In genomic region chr6:2990179-2990931, GRCh38 we compare ENCODE assay signal across 8 cellular contexts. TPM values are rescaled to one million over a fixed set of nuclear protein-coding genes. Genes with fewer than 3 reads are reported as not detected.
DNase-seq lines count a peak whose midpoint lies in the region; ATAC-seq, FAIRE-seq and TF ChIP-seq lines count a peak whose summit lies in the region.

No MANE protein-coding gene starts in this region.

- POLR2A ChIA-PET in HepG2 (lab: Yijun Ruan, JAX) = interaction anchor here (0.8 to 5.0 kb wide), 26 partner anchors 9 to 1031 kb away, joined by 3 to 118 read pairs (median 6); partner anchors contain the start of genes NQO2, RIPK1, SERPINB1 and SERPINB6

- peak overlapping the region; percentile 81 for H3K27ac ChIP-seq in OCI-LY1 (ENCODE audit: low read depth, low read length, poor library complexity, severe bottlenecking)
- peak overlapping the region; percentile 96 for H3K27ac ChIP-seq in HepG2 (ENCODE audit: extremely low read length, insufficient read depth, low read length)
- peak overlapping the region; percentile 98 for H3K27ac ChIP-seq in subcutaneous abdominal adipose tissue (ENCODE audit: low read depth, low read length)

- DNase-seq in activated CD4-positive, alpha-beta T cell treated with anti-CD3 and anti-CD28 coated beads, Interleukin-2, amount 10 ng/mL, durations not matched to agents 24 days and 14 days = peak; percentile 76
- DNase-seq in activated CD4-positive, alpha-beta T cell treated with anti-CD3 and anti-CD28 coated beads, Interleukin-2, amount 50 U/mL, for 4 hours = no peak
- DNase-seq in brain pericyte (ENCODE audit: low read depth, low spot score) (peak; percentile 13), HepG2 (ENCODE audit: low spot score) (no peak)
- no peak for DNase-seq in stimulated activated CD4-positive, alpha-beta T cell treated with anti-CD3 and anti-CD28 coated beads, Interleukin-4, amount 100 ng/mL, for 1 hour

- TF ChIP-seq POLR2A in HepG2 (IDR thresholded peaks at IDR 0.05; ENCODE audit: insufficient read depth in 1 of 2, low read depth in 2 of 2, low read length in 2 of 2) = no peak; a peak in 1 of 4 replicates

- TF ChIP-seq EP300 in HepG2 (IDR thresholded peaks at IDR 0.05; ENCODE audit: low read depth in 2 of 2, low read length in 2 of 2) = no peak
- 0 out of 2 replicates have a peak, but pooled peaks have one; percentile 20 for TF ChIP-seq EP300 in HepG2 (CRISPR knock-in tag; IDR thresholded peaks at IDR 0.05; ENCODE audit: borderline replicate concordance)

- WGBS in HepG2 (ENCODE audit: low lambda C conversion rate) = under 1% methylated on average over 19 of the region's 19 CpGs

- TF ChIP-seq CTCF in OCI-LY1 (IDR thresholded peaks at IDR 0.05; ENCODE audit: low read length) (no peak), HepG2 (CRISPR knock-in tag; IDR thresholded peaks at IDR 0.05) (no peak)

- H3F3A ChIP-seq in OCI-LY1 (ENCODE audit: insufficient read depth, low read length) = no peaks in the 10 kb centered on the region

- H3K4me2 ChIP-seq in OCI-LY1 (ENCODE audit: low read length) = peak overlapping the region; percentile 75
- H3K4me2 ChIP-seq in HepG2 (ENCODE audit: low read depth, low read length) = peak overlapping the region; percentile 84

- peaks cover 18% of the 10 kb centered on the region for H3K4me1 ChIP-seq in OCI-LY1 (ENCODE audit: insufficient read depth, low read length, severe bottlenecking)
- H3K4me1 ChIP-seq in HepG2 (ENCODE audit: insufficient read depth, low read length) = peaks cover 65% of the 10 kb centered on the region
- H3K4me1 ChIP-seq in subcutaneous abdominal adipose tissue (ENCODE audit: control insufficient read depth in 5 of 5, insufficient read depth in 5 of 5, low read length in 5 of 5) = peaks cover 11 to 39% (median 29%) of the 10 kb centered on the region in 5 donors

- no peaks in the 10 kb centered on the region for H3K9me3 Mint-ChIP-seq in activated CD4-positive, alpha-beta T cell treated with anti-CD3 and anti-CD28 coated beads, Interleukin-2, amount 10 ng/mL, durations not matched to agents 24 days and 14 days

- peak overlapping the region; percentile 98 for H3K27ac Mint-ChIP-seq in activated CD4-positive, alpha-beta T cell treated with anti-CD3 and anti-CD28 coated beads, Interleukin-2, amount 10 ng/mL, durations not matched to agents 24 days and 14 days

- in situ Hi-C loops in HepG2 (cut with HindIII; ENCODE audit: extremely low pct_ligation_motif_present, low pct_unique_long_range_greater_than_20kb) = loop anchor here (10.0 kb wide), 1 partner anchor 264 kb away; the partner anchor contains the start of gene PSMG4

- H3K79me2 ChIP-seq in OCI-LY1 (ENCODE audit: insufficient read depth, low read length) (no peaks in the 10 kb centered on the region), HepG2 (ENCODE audit: insufficient read depth, low read length) (no peaks in the 10 kb centered on the region)

- CTCF ChIA-PET in HepG2 (lab: Yijun Ruan, JAX; ENCODE audit: low intra/inter-chr PET ratio, low total read pairs) = interaction anchor here (4.4 kb wide), 1 partner anchor 38 kb away, joined by 60 read pairs; no protein-coding TSS in a partner anchor

- peaks cover 25% of the 10 kb centered on the region for H3K4me1 Mint-ChIP-seq in activated CD4-positive, alpha-beta T cell treated with anti-CD3 and anti-CD28 coated beads, Interleukin-2, amount 10 ng/mL, durations not matched to agents 24 days and 14 days

- no peaks in the 10 kb centered on the region for H3K9me3 ChIP-seq in OCI-LY1 (ENCODE audit: low read length)
- H3K9me3 ChIP-seq in HepG2 (ENCODE audit: low read length) = no peaks in the 10 kb centered on the region
- no peaks in the 10 kb centered on the region for H3K9me3 ChIP-seq in subcutaneous abdominal adipose tissue (ENCODE audit: control insufficient read depth in 5 of 5, low read length in 5 of 5)

- H3K9me2 ChIP-seq in OCI-LY1 (ENCODE audit: low read depth, low read length) = no peaks in the 10 kb centered on the region

- H4K20me1 ChIP-seq in OCI-LY1 (ENCODE audit: insufficient read depth, low read length) (no peaks in the 10 kb centered on the region), HepG2 (ENCODE audit: insufficient read depth, low read length) (no peaks in the 10 kb centered on the region)

- no peaks in the 10 kb centered on the region for H3K36me3 Mint-ChIP-seq in activated CD4-positive, alpha-beta T cell treated with anti-CD3 and anti-CD28 coated beads, Interleukin-2, amount 10 ng/mL, durations not matched to agents 24 days and 14 days (ENCODE audit: low read depth)

- TF ChIP-seq RAD21 in HepG2 (CRISPR knock-in tag; IDR thresholded peaks at IDR 0.05) = no peak

- no peak for ATAC-seq in HepG2
- ATAC-seq in GM18907 (IDR thresholded peaks at IDR 0.05; ENCODE audit: unreplicated experiment) = no peak

- no peak for FAIRE-seq in HepG2 (lab: Jason Lieb, UNC)

- TSS peak; percentile 92 for BruUV-seq in HepG2 (replicated peaks; lab: Mats Ljungman, UMichigan)

- H3K36me3 ChIP-seq in OCI-LY1 (ENCODE audit: insufficient read depth, low read length) (no peaks in the 10 kb centered on the region; the same call in 1 of the 2 replicates), HepG2 (replicated peaks in 1 of 2; ENCODE audit: control insufficient read depth in 1 of 2, insufficient read depth in 2 of 2, low read length in 2 of 2) (no peaks in the 10 kb centered on the region), subcutaneous abdominal adipose tissue (ENCODE audit: control insufficient read depth in 5 of 5, insufficient read depth in 5 of 5, low read length in 5 of 5) (peaks cover 0 to 3% (median 0%) of the 10 kb centered on the region in 5 donors)

- H2AFZ ChIP-seq in OCI-LY1 (ENCODE audit: low read length) (peak overlapping the region; percentile 19; the same call in 1 of the 2 replicates), HepG2 (ENCODE audit: low read length) (peak overlapping the region; percentile 95)

- H3K27me3 Mint-ChIP-seq in activated CD4-positive, alpha-beta T cell treated with anti-CD3 and anti-CD28 coated beads, Interleukin-2, amount 10 ng/mL, durations not matched to agents 24 days and 14 days = peaks cover 2% of the 10 kb centered on the region

- H3K27me3 ChIP-seq in OCI-LY1 (ENCODE audit: insufficient read depth, low read length) = no peaks in the 10 kb centered on the region
- H3K27me3 ChIP-seq in HepG2 (ENCODE audit: control insufficient read depth in 1 of 2, insufficient read depth in 2 of 2, low read length in 2 of 2) = no peaks in the 10 kb centered on the region; a peak in 1 of 5 replicates
- no peaks in the 10 kb centered on the region for H3K27me3 ChIP-seq in subcutaneous abdominal adipose tissue (ENCODE audit: control insufficient read depth in 5 of 5, insufficient read depth in 4 of 5, low read length in 5 of 5)

- peak overlapping the region; percentile 89 for H3K4me3 Mint-ChIP-seq in activated CD4-positive, alpha-beta T cell treated with anti-CD3 and anti-CD28 coated beads, Interleukin-2, amount 10 ng/mL, durations not matched to agents 24 days and 14 days

- peak overlapping the region; percentile 72 for H3K4me3 ChIP-seq in OCI-LY1 (ENCODE audit: low read depth, low read length, poor library complexity, severe bottlenecking)
- peak overlapping the region; percentile 72 to 81 (median 78) for H3K4me3 ChIP-seq in HepG2 (replicated peaks in 1 of 3; ENCODE audit: insufficient read depth in 1 of 3, low read depth in 2 of 3, low read length in 3 of 3)
- H3K4me3 ChIP-seq in subcutaneous abdominal adipose tissue (ENCODE audit: low read depth in 1 of 5, low read length in 5 of 5) = peak overlapping the region; percentile 81 to 96 (median 88)

- peak overlapping the region; percentile 64 for H3K9ac ChIP-seq in OCI-LY1 (ENCODE audit: low read length)
- H3K9ac ChIP-seq in HepG2 (ENCODE audit: insufficient read depth, low read depth, low read length) = peak overlapping the region; percentile 94
- peak overlapping the region; percentile 75 to 96 (median 89) for H3K9ac ChIP-seq in subcutaneous abdominal adipose tissue (ENCODE audit: low read length in 5 of 5)

- intact Hi-C loops in activated CD4-positive, alpha-beta T cell treated with anti-CD3 and anti-CD28 coated beads, Interleukin-2, amount 10 ng/mL, durations not matched to agents 24 days and 14 days (cut with micrococcal nuclease) = no loop called here
- intact Hi-C loops in HepG2 (cut with micrococcal nuclease; ENCODE audit: unreplicated experiment) = no loop called here

RNA-seq across cellular contexts. Expression of gene NQO2, which starts 9.3 kb away (rescaled TPM):
- 29.1 and 34.0 TPM in 2 replicates for total RNA-seq in activated CD4-positive, alpha-beta T cell treated with anti-CD3 and anti-CD28 coated beads, Interleukin-2, amount 10 ng/mL, durations not matched to agents 24 days and 14 days
- total RNA-seq in HepG2 (2016; rRNA removed; fragmentation: Illumina TruSeq; extraction: Trizol) = 56.5 and 63.0 TPM in 2 replicates
- 44.8 and 70.6 TPM in 2 replicates for total RNA-seq in HepG2 (2016; cell fraction: cytosol; rRNA removed; fragmentation: Illumina TruSeq; extraction: Trizol; ENCODE audit: low read depth)
- 56.8 and 60.6 TPM in 2 replicates for total RNA-seq in HepG2 (2016; cell fraction: insoluble cytoplasmic fraction; rRNA removed; fragmentation: Illumina TruSeq; extraction: Trizol)
- total RNA-seq in HepG2 (2016; cell fraction: membrane; rRNA removed; fragmentation: Illumina TruSeq; extraction: Trizol) = 53.4 and 80.8 TPM in 2 replicates
- total RNA-seq in HepG2 (2016; cell fraction: nucleus; rRNA removed; fragmentation: Illumina TruSeq; extraction: Trizol) = 34.2 and 36.9 TPM in 2 replicates
- polyA plus RNA-seq in HepG2 (2011; rRNA removed) = 27.4 and 32.2 TPM in 2 replicates
- 29.5 and 31.9 TPM in 2 replicates for polyA plus RNA-seq in HepG2 (2011; cell fraction: cytosol; rRNA removed)
- polyA plus RNA-seq in HepG2 (2011; cell fraction: nucleus; rRNA removed) = 30.7 and 34.4 TPM in 2 replicates
- polyA plus RNA-seq in HepG2 (2012) = 15.7 and 17.8 TPM in 2 replicates
- polyA plus RNA-seq in HepG2 (2016; cell fraction: cytosol; fragmentation: Illumina TruSeq; extraction: Trizol; ENCODE audit: low read depth) = 48.7 and 84.9 TPM in 2 replicates
- 61.8 and 64.6 TPM in 2 replicates for polyA plus RNA-seq in HepG2 (2016; cell fraction: insoluble cytoplasmic fraction; fragmentation: Illumina TruSeq; extraction: Trizol; ENCODE audit: low read depth)
- 49.3 and 82.9 TPM in 2 replicates for polyA plus RNA-seq in HepG2 (2016; cell fraction: membrane; fragmentation: Illumina TruSeq; extraction: Trizol; ENCODE audit: low read depth)
- polyA plus RNA-seq in HepG2 (2016; cell fraction: nucleus; fragmentation: Illumina TruSeq; extraction: Trizol; ENCODE audit: insufficient read depth, low read depth) = 65.1 and 69.0 TPM in 2 replicates
- 15.8 and 89.9 TPM in 2 replicates for polyA minus RNA-seq in HepG2 (2011; rRNA and poly(A)+ RNA removed; ENCODE audit: low replicate concordance)
- 9.1 and 15.4 TPM in 2 replicates for polyA minus RNA-seq in HepG2 (2011; cell fraction: cytosol; rRNA and poly(A)+ RNA removed)
- 17.7 and 19.6 TPM in 2 replicates for polyA minus RNA-seq in HepG2 (2011; cell fraction: nucleus; rRNA and poly(A)+ RNA removed)

RNA-seq across cellular contexts. Expression of gene SERPINB6, which starts 19.0 kb away (rescaled TPM):
- 33.1 and 36.2 TPM in 2 replicates for total RNA-seq in activated CD4-positive, alpha-beta T cell treated with anti-CD3 and anti-CD28 coated beads, Interleukin-2, amount 10 ng/mL, durations not matched to agents 24 days and 14 days
- 38.2 and 44.8 TPM in 2 replicates for total RNA-seq in HepG2 (2016; rRNA removed; fragmentation: Illumina TruSeq; extraction: Trizol)
- total RNA-seq in HepG2 (2016; cell fraction: cytosol; rRNA removed; fragmentation: Illumina TruSeq; extraction: Trizol; ENCODE audit: low read depth) = 16.6 and 17.4 TPM in 2 replicates
- 38.2 and 41.7 TPM in 2 replicates for total RNA-seq in HepG2 (2016; cell fraction: insoluble cytoplasmic fraction; rRNA removed; fragmentation: Illumina TruSeq; extraction: Trizol)
- total RNA-seq in HepG2 (2016; cell fraction: membrane; rRNA removed; fragmentation: Illumina TruSeq; extraction: Trizol) = 24.5 and 25.6 TPM in 2 replicates
- 23.7 and 24.1 TPM in 2 replicates for total RNA-seq in HepG2 (2016; cell fraction: nucleus; rRNA removed; fragmentation: Illumina TruSeq; extraction: Trizol)
- polyA plus RNA-seq in HepG2 (2011; rRNA removed) = 61.3 and 63.6 TPM in 2 replicates
- polyA plus RNA-seq in HepG2 (2011; cell fraction: cytosol; rRNA removed) = 64.8 and 79.1 TPM in 2 replicates
- polyA plus RNA-seq in HepG2 (2011; cell fraction: nucleus; rRNA removed) = 72.8 and 85.1 TPM in 2 replicates
- 43.2 and 44.3 TPM in 2 replicates for polyA plus RNA-seq in HepG2 (2012)
- polyA plus RNA-seq in HepG2 (2016; cell fraction: cytosol; fragmentation: Illumina TruSeq; extraction: Trizol; ENCODE audit: low read depth) = 22.2 and 23.2 TPM in 2 replicates
- 57.5 and 58.5 TPM in 2 replicates for polyA plus RNA-seq in HepG2 (2016; cell fraction: insoluble cytoplasmic fraction; fragmentation: Illumina TruSeq; extraction: Trizol; ENCODE audit: low read depth)
- 27.2 and 27.5 TPM in 2 replicates for polyA plus RNA-seq in HepG2 (2016; cell fraction: membrane; fragmentation: Illumina TruSeq; extraction: Trizol; ENCODE audit: low read depth)
- polyA plus RNA-seq in HepG2 (2016; cell fraction: nucleus; fragmentation: Illumina TruSeq; extraction: Trizol; ENCODE audit: insufficient read depth, low read depth) = 53.5 and 56.5 TPM in 2 replicates
- polyA minus RNA-seq in HepG2 (2011; rRNA and poly(A)+ RNA removed; ENCODE audit: low replicate concordance) = 58.5 and 190 TPM in 2 replicates
- 36.4 and 38.5 TPM in 2 replicates for polyA minus RNA-seq in HepG2 (2011; cell fraction: cytosol; rRNA and poly(A)+ RNA removed)
- polyA minus RNA-seq in HepG2 (2011; cell fraction: nucleus; rRNA and poly(A)+ RNA removed) = 45.4 and 45.6 TPM in 2 replicates

Comparison
In these comparisons a context has a peak if more than half of its experiments do, and no peak if none do; other contexts are left out.
1. DNase-seq: peak in activated CD4-positive, alpha-beta T cell treated with anti-CD3 and anti-CD28 coated beads, Interleukin-2, amount 10 ng/mL, durations not matched to agents 24 days and 14 days (single experiment) and brain pericyte (single experiment); none in activated CD4-positive, alpha-beta T cell treated with anti-CD3 and anti-CD28 coated beads, Interleukin-2, amount 50 U/mL, for 4 hours (0 of 2), HepG2 (single experiment) and stimulated activated CD4-positive, alpha-beta T cell treated with anti-CD3 and anti-CD28 coated beads, Interleukin-4, amount 100 ng/mL, for 1 hour (single experiment).
2. Peak in every context shown above with its lines, with median percentiles within 50 percentile points of each other: H3K27ac ChIP-seq, H3K4me3 ChIP-seq and H3K9ac ChIP-seq.